22 cellular contexts compared by ENCODE assay signal in genomic region chr12:47067778-47068431, GRCh38. TPM values are rescaled to one million over a fixed set of nuclear protein-coding genes. Genes with fewer than 3 reads are reported as not detected.
DNase-seq lines count a peak whose midpoint lies in the region; ATAC-seq, FAIRE-seq and TF ChIP-seq lines count a peak whose summit lies in the region.
"Had no signal": no experiment of that assay in that cellular context is flagged by ENCODE, and none has a peak within 500 bp of the region (broad histone marks: within the 10 kb centered on the region; RNA-seq: fewer than 3 reads in every experiment).

No MANE protein-coding gene starts in this region.

- DNase-seq in NCI-H146 (lab: John Stamatoyannopoulos, UW) (peak; percentile 3), NCI-H146 treated with DMSO at 0.1 percent for 48 hours (lab: John Stamatoyannopoulos, UW; ENCODE audit: unreplicated experiment) (no peak), H54 (ENCODE audit: insufficient read length, low spot score) (no peak), sigmoid colon (no peak), urothelium cell line (ENCODE audit: low spot score) (no peak)
- DNase-seq: 8988T; activated CD4-positive, alpha-beta T cell treated with anti-CD3 and anti-CD28 coated beads, Interleukin-2, amount 50 U/mL, for 1 hour; activated CD8-positive, alpha-beta memory T cell treated with anti-CD3 and anti-CD28 coated beads, Interleukin-2, amount 50 U/mL, for 48 hours; activated naive CD4-positive, alpha-beta T cell; BE2C; foreskin melanocyte; mammary epithelial cell; naive thymus-derived CD4-positive, alpha-beta T cell; NCI-H1694; NCI-H2171 treated with DMSO at 0.1 percent for 48 hours; SJCRH30; stimulated activated naive CD4-positive, alpha-beta T cell had no signal

- 18 to 63% methylated on average over 5 of the region's 5 CpGs for WGBS in sigmoid colon, 2 donors

- H3K36me3 Mint-ChIP-seq in brain: no peaks in the 10 kb centered on the region
- H3K36me3 Mint-ChIP-seq: naive thymus-derived CD4-positive, alpha-beta T cell had no signal

- peak overlapping the region in 3 of 5 experiments; percentile 19 to 46 (median 36) for H3K27ac Mint-ChIP-seq in brain

- peak overlapping the region in 3 of 4 donors; percentile 9 to 73 (median 61) for H3K27ac ChIP-seq in sigmoid colon
- H3K27ac ChIP-seq: SJCRH30, tibial nerve had no signal

- H3K27me3 ChIP-seq in sigmoid colon: no peaks in the 10 kb centered on the region
- H3K27me3 ChIP-seq: BE2C, tibial nerve had no signal

- intact Hi-C loops in sigmoid colon (cut with DNase I): loop anchor here (5.0 kb wide), 1 partner anchor 36 kb away; no protein-coding TSS in a partner anchor

- H3K4me1 ChIP-seq in sigmoid colon: peaks cover 0 to 47% (median 40%) of the 10 kb centered on the region in 4 donors
- H3K4me1 ChIP-seq: BE2C, SJCRH30 had no signal

- H3K36me3 ChIP-seq in sigmoid colon: no peaks in the 10 kb centered on the region
- H3K36me3 ChIP-seq: BE2C, SJCRH30, tibial nerve had no signal

- no peak for TF ChIP-seq EP300 in sigmoid colon (IDR thresholded peaks at IDR 0.05)

- TF ChIP-seq POLR2A in H54 (IDR thresholded peaks at IDR 0.05; ENCODE audit: low read depth, low read length) (no peak), sigmoid colon (IDR thresholded peaks at IDR 0.05) (no peak)

- no peak for ATAC-seq in GM21447 (IDR thresholded peaks at IDR 0.05; ENCODE audit: unreplicated experiment)
- no peak for ATAC-seq in GM18511 (IDR thresholded peaks at IDR 0.05; ENCODE audit: unreplicated experiment)
- ATAC-seq: naive thymus-derived CD4-positive, alpha-beta T cell had no signal

- H3K9me3 ChIP-seq in sigmoid colon: no peaks in the 10 kb centered on the region
- H3K9me3 ChIP-seq: BE2C, SJCRH30, tibial nerve had no signal

- peaks cover 29% of the 10 kb centered on the region for H3K4me1 Mint-ChIP-seq in brain
- H3K4me1 Mint-ChIP-seq: central memory CD8-positive, alpha-beta T cell had no signal

- H3K9me3 Mint-ChIP-seq in brain: no peaks in the 10 kb centered on the region
- H3K9me3 Mint-ChIP-seq: central memory CD8-positive, alpha-beta T cell had no signal

- peaks cover 11% of the 10 kb centered on the region for H3K27me3 Mint-ChIP-seq in brain
- H3K27me3 Mint-ChIP-seq: central memory CD8-positive, alpha-beta T cell; naive thymus-derived CD4-positive, alpha-beta T cell had no signal

- FAIRE-seq in H54 (lab: Jason Lieb, UNC) (peak; percentile 68), urothelium cell line (lab: Jason Lieb, UNC) (no peak)

- H3K4me3 ChIP-seq in sigmoid colon: no peak overlapping the region
- H3K4me3 ChIP-seq: SJCRH30, tibial nerve had no signal

- no peak overlapping the region for H3K4me3 Mint-ChIP-seq in brain
- H3K4me3 Mint-ChIP-seq: central memory CD8-positive, alpha-beta T cell; naive thymus-derived CD4-positive, alpha-beta T cell had no signal

- no peak for TF ChIP-seq CTCF in brain (conservative IDR thresholded peaks at IDR 0.05)
- no peak for TF ChIP-seq CTCF in sigmoid colon (IDR thresholded peaks at IDR 0.05)

RNA-seq across cellular contexts. Expression of gene PCED1B, which starts 11.5 kb away (rescaled TPM):
- 0.39 TPM for polyA plus RNA-seq in brain (ENCODE audit: insufficient read depth, low read depth, low replicate concordance)
- total RNA-seq in sigmoid colon: 10 to 100 TPM in 1 of 4 donors, 1 to 10 TPM in 3; 3.0 to 11.9 (median 7.3) TPM
- polyA plus RNA-seq in sigmoid colon: 1 to 10 TPM; 1.2 to 5.8 (median 1.8) TPM
- total RNA-seq: SJCRH30 had no signal

RNA-seq across cellular contexts. Expression of gene AMIGO2, which starts 11.9 kb away (rescaled TPM):
- polyA plus RNA-seq in brain (ENCODE audit: insufficient read depth, low read depth, low replicate concordance) (0.61 TPM), sigmoid colon (1 to 10 TPM in 2 of 3 donors, under 1 TPM in 1; 0.46 to 5.3 (median 2.4) TPM)
- total RNA-seq in sigmoid colon: 10 to 100 TPM; 33.2 to 68.1 (median 60.5) TPM
